8 cellular contexts compared by ENCODE assay signal in genomic region chr3:138945646-138946553, GRCh38. TPM values are rescaled to one million over a fixed set of nuclear protein-coding genes. Genes with fewer than 3 reads are reported as not detected.
A peak's percentile ranks its signal among the peaks of the same experiment; 100 is the strongest.
DNase-seq lines count a peak whose midpoint lies in the region; ATAC-seq, FAIRE-seq and TF ChIP-seq lines count a peak whose summit lies in the region.

No MANE protein-coding gene starts in this region.

- peaks cover 82% of the 10 kb centered on the region for H3K27me3 Mint-ChIP-seq in activated naive CD8-positive, alpha-beta T cell treated with anti-CD3 and anti-CD28 coated beads, Interleukin-2, amount 50 U/mL, for 24 hours

- H3K27me3 ChIP-seq in stomach (peaks cover 78 to 100% (median 100%) of the 10 kb centered on the region in 3 donors), thyroid gland (peaks cover 80% of the 10 kb centered on the region)

- no peak for TF ChIP-seq EP300 in stomach (IDR thresholded peaks at IDR 0.05)

- FAIRE-seq in D721Med (lab: Jason Lieb, UNC): no peak

- no peak overlapping the region for H3K27ac ChIP-seq in stomach
- no peak overlapping the region for H3K27ac ChIP-seq in thyroid gland

- TF ChIP-seq CTCF in D721Med (IDR thresholded peaks at IDR 0.05; ENCODE audit: insufficient read depth, missing control alignments) (peak; percentile 27), LNCaP clone FGC (IDR thresholded peaks at IDR 0.05; ENCODE audit: control insufficient read depth, extremely low read depth, insufficient read depth) (peak; percentile 63), stomach (IDR thresholded peaks at IDR 0.05) (no peak), thyroid gland (IDR thresholded peaks at IDR 0.05) (no peak)

- peaks cover 4% of the 10 kb centered on the region for H3K36me3 Mint-ChIP-seq in activated naive CD8-positive, alpha-beta T cell treated with anti-CD3 and anti-CD28 coated beads, Interleukin-2, amount 50 U/mL, for 24 hours (ENCODE audit: low read depth)

- peak overlapping the region; percentile 46 for H3K4me3 ChIP-seq in LNCaP clone FGC (ENCODE audit: low read depth, low read length)
- peak overlapping the region; percentile 35 to 58 (median 46) for H3K4me3 ChIP-seq in stomach
- H3K4me3 ChIP-seq in thyroid gland (replicated peaks in 1 of 3): peak overlapping the region in 1 of 3 donors; percentile 21

- ATAC-seq in activated naive CD8-positive, alpha-beta T cell treated with anti-CD3 and anti-CD28 coated beads, Interleukin-2, amount 50 U/mL, for 24 hours: no peak
- no peak for ATAC-seq in HG03354 (IDR thresholded peaks at IDR 0.05; ENCODE audit: poor library complexity, severe bottlenecking, unreplicated experiment)

- no peak overlapping the region for H3K27ac Mint-ChIP-seq in activated naive CD8-positive, alpha-beta T cell treated with anti-CD3 and anti-CD28 coated beads, Interleukin-2, amount 50 U/mL, for 24 hours

- H3K4me1 Mint-ChIP-seq in activated naive CD8-positive, alpha-beta T cell treated with anti-CD3 and anti-CD28 coated beads, Interleukin-2, amount 50 U/mL, for 24 hours: peaks cover 29% of the 10 kb centered on the region

- no peaks in the 10 kb centered on the region for H3K9me3 Mint-ChIP-seq in activated naive CD8-positive, alpha-beta T cell treated with anti-CD3 and anti-CD28 coated beads, Interleukin-2, amount 50 U/mL, for 24 hours

- WGBS in stomach, 5 donors: 1 to 8% (median 2%) methylated on average over 21 to 114 of the region's 114 CpGs
- WGBS in thyroid gland, 2 donors: 0 to 4% methylated on average over 9 to 15 of the region's 114 CpGs

- DNase-seq in D721Med (ENCODE audit: insufficient read length, low spot score) (no peak), LNCaP clone FGC (ENCODE audit: low read depth) (no peak), iPS-NIHi11 (ENCODE audit: low spot score) (peak; percentile 35), stomach (peak; percentile 26), amniotic stem cell (lab: John Stamatoyannopoulos, UW) (no peak), thyroid gland (no peak)
- peak; percentile 34 for DNase-seq in activated naive CD8-positive, alpha-beta T cell treated with anti-CD3 and anti-CD28 coated beads, Interleukin-2, amount 50 U/mL, for 24 hours

- H3K36me3 ChIP-seq in stomach (no peaks in the 10 kb centered on the region), thyroid gland (no peaks in the 10 kb centered on the region)

- no peak for TF ChIP-seq POLR2A in stomach (IDR thresholded peaks at IDR 0.05)
- TF ChIP-seq POLR2A in thyroid gland (IDR thresholded peaks at IDR 0.05): no peak

- H3K4me1 ChIP-seq in stomach: peaks cover 46 to 58% (median 52%) of the 10 kb centered on the region in 4 donors
- H3K4me1 ChIP-seq in thyroid gland: peaks cover 30 to 43% of the 10 kb centered on the region in 2 donors

- intact Hi-C loops in stomach (cut with DNase I; ENCODE audit: low total_unique reads): no loop called here
- intact Hi-C loops in thyroid gland (cut with DNase I): no loop called here

- H3K9me3 ChIP-seq in stomach (no peaks in the 10 kb centered on the region), thyroid gland (no peaks in the 10 kb centered on the region)

- peak overlapping the region; percentile 75 for H3K4me3 Mint-ChIP-seq in activated naive CD8-positive, alpha-beta T cell treated with anti-CD3 and anti-CD28 coated beads, Interleukin-2, amount 50 U/mL, for 24 hours

RNA-seq across cellular contexts. Expression of gene FOXL2, which starts 1.0 kb away (rescaled TPM):
- total RNA-seq in stomach: not detected
- polyA plus RNA-seq in stomach: not detected
- not detected for total RNA-seq in thyroid gland

RNA-seq across cellular contexts. Expression of gene FOXL2NB, which starts 1.1 kb away (rescaled TPM):
- total RNA-seq in stomach (not detected), thyroid gland (not detected)
- under 1 TPM in 1 of 3 donors, not detected in 2; 0.03 TPM for polyA plus RNA-seq in stomach

Comparison
In these comparisons a context has a peak if more than half of its experiments do, and no peak if none do; other contexts are left out.
1. DNase-seq: peak in activated naive CD8-positive, alpha-beta T cell treated with anti-CD3 and anti-CD28 coated beads, Interleukin-2, amount 50 U/mL, for 24 hours (single experiment), iPS-NIHi11 (single experiment) and stomach (single experiment); none in D721Med (single experiment), LNCaP clone FGC (single experiment), amniotic stem cell (single experiment) and thyroid gland (0 of 2).
2. CTCF ChIP-seq: peak in D721Med (single experiment) and LNCaP clone FGC (single experiment); none in stomach (0 of 7) and thyroid gland (0 of 6).